In genomic region chr2:202317080-202317859, GRCh38 we compare ENCODE assay signal across 1 cellular context.
TF ChIP-seq lines count a peak whose summit lies in the region.

No MANE protein-coding gene starts in this region.

TF ChIP-seq in WTC11, 78 proteins besides CTCF, POLR2A, EP300 and RAD21 (continued from another document):
- TF ChIP-seq ZNF532 (CRISPR knock-in tag; IDR thresholded peaks at IDR 0.05; ENCODE audit: borderline replicate concordance) (no peak), CREM (CRISPR knock-in tag; IDR thresholded peaks at IDR 0.05) (no peak), ATF2 (CRISPR knock-in tag; IDR thresholded peaks at IDR 0.05; ENCODE audit: borderline replicate concordance, low read depth) (no peak), GTF2I (CRISPR knock-in tag; conservative IDR thresholded peaks at IDR 0.05) (no peak), TCF7 (CRISPR knock-in tag; IDR thresholded peaks at IDR 0.05; ENCODE audit: low read depth) (no peak)
TF ChIP-seq in WTC11: peak in this region for 0.
